1 cellular context compared by ENCODE assay signal in genomic region chr4:185531654-185532053, GRCh38. TPM values are rescaled to one million over a fixed set of nuclear protein-coding genes. Genes with fewer than 3 reads are reported as not detected.
"Had no signal": no experiment of that assay in that cellular context is flagged by ENCODE, and none has a peak within 500 bp of the region (broad histone marks: within the 10 kb centered on the region; RNA-seq: fewer than 3 reads in every experiment).

No MANE protein-coding gene starts in this region.

RNA-seq across cellular contexts. Expression of gene PDLIM3, which starts 3.7 kb away (rescaled TPM):
- total RNA-seq: natural killer cell treated with Interleukin-12 subunit alpha and Interleukin-12 subunit beta and Interleukin-15 and Interleukin-18, amount 100 ng/mL, for 72 hours had no signal
